1 cellular context compared by ENCODE assay signal in genomic region chr1:20495661-20496060, GRCh38.
TF ChIP-seq lines count a peak whose summit lies in the region.

No MANE protein-coding gene starts in this region.

TF ChIP-seq in K562, 482 proteins besides CTCF, POLR2A, EP300 and RAD21:
- TF ChIP-seq ZNF121 (CRISPR knock-in tag; conservative IDR thresholded peaks at IDR 0.05) = peak; percentile 52
- TF ChIP-seq ATF3 (IDR thresholded peaks at IDR 0.05) = no peak
- no peak for TF ChIP-seq ATF3 (CRISPR knock-in tag; conservative IDR thresholded peaks at IDR 0.05)
